Comparison of ENCODE assay signal across 18 cellular contexts in genomic region chr10:33214174-33214573, GRCh38.
DNase-seq lines count a peak whose midpoint lies in the region; ATAC-seq, FAIRE-seq and TF ChIP-seq lines count a peak whose summit lies in the region.
"Had no signal": no experiment of that assay in that cellular context is flagged by ENCODE, and none has a peak within 500 bp of the region (broad histone marks: within the 10 kb centered on the region; RNA-seq: fewer than 3 reads in every experiment).

No MANE protein-coding gene starts in this region.

- no peak for TF ChIP-seq EP300 in GM12878 (IDR thresholded peaks at IDR 0.05; ENCODE audit: borderline replicate concordance in 1 of 2, control insufficient read depth in 1 of 2, low read depth in 2 of 2, low read length in 2 of 2)

- intact Hi-C loops in GM12878 (cut with micrococcal nuclease; ENCODE audit: unreplicated experiment): no loop called here

- DNase-seq in activated CD8-positive, alpha-beta memory T cell treated with anti-CD3 and anti-CD28 coated beads, Interleukin-2, amount 10 ng/mL, durations not matched to agents 7 days and 5 days: no peak
- no peak for DNase-seq in activated CD8-positive, alpha-beta memory T cell treated with anti-CD3 and anti-CD28 coated beads, Interleukin-2, amount 50 U/mL, for 48 hours
- peak; percentile 40 for DNase-seq in ELR (ENCODE audit: low read depth)
- no peak for DNase-seq in GM12878 (ENCODE audit: low read depth, low spot score)
- no peak for DNase-seq in osteocyte (ENCODE audit: extremely low spot score, unreplicated experiment)
- no peak for DNase-seq in SKM-1 (lab: John Stamatoyannopoulos, UW; ENCODE audit: unreplicated experiment)
- DNase-seq in D341Med (ENCODE audit: low spot score): no peak
- DNase-seq: aorta, GDM1, kidney glomerular epithelial cell, mucosa of descending colon, NCI-H187, NCI-H510A treated with DMSO at 0.1 percent for 48 hours, small intestine had no signal

- TF ChIP-seq POLR2A in GM12878 (IDR thresholded peaks at IDR 0.05; ENCODE audit: low read depth, low read length): no peak

- no peaks in the 10 kb centered on the region for H3K36me3 Mint-ChIP-seq in activated CD8-positive, alpha-beta memory T cell treated with anti-CD3 and anti-CD28 coated beads, Interleukin-2, amount 10 ng/mL, durations not matched to agents 7 days and 5 days
- peaks cover 50% of the 10 kb centered on the region for H3K36me3 Mint-ChIP-seq in osteocyte (ENCODE audit: unreplicated experiment)

- no peak overlapping the region for H3K4me3 ChIP-seq in GM12878
- H3K4me3 ChIP-seq: esophagus muscularis mucosa, mucosa of descending colon had no signal

- H3K9me3 ChIP-seq in GM12878 (replicated peaks; ENCODE audit: control insufficient read depth, insufficient read depth, low read length): no peaks in the 10 kb centered on the region; the same call in 2 of the 3 replicates
- H3K9me3 ChIP-seq: esophagus muscularis mucosa, mucosa of descending colon had no signal

- no peak overlapping the region for H3K4me2 ChIP-seq in GM12878 (ENCODE audit: control insufficient read depth, insufficient read depth)

- no peaks in the 10 kb centered on the region for H3K36me3 ChIP-seq in GM12878 (ENCODE audit: control insufficient read depth in 2 of 2, insufficient read depth in 2 of 2, low read length in 1 of 2)

- H3K9me3 Mint-ChIP-seq in activated CD8-positive, alpha-beta memory T cell treated with anti-CD3 and anti-CD28 coated beads, Interleukin-2, amount 10 ng/mL, durations not matched to agents 7 days and 5 days (ENCODE audit: low read depth): no peaks in the 10 kb centered on the region
- H3K9me3 Mint-ChIP-seq in osteocyte (ENCODE audit: unreplicated experiment): no peaks in the 10 kb centered on the region
- H3K9me3 Mint-ChIP-seq: dendritic cell treated with granulocyte-macrophage colony-stimulating factor and Interleukin-4, amounts not matched to agents 40 ng/mL and 50 ng/mL, for 4 days had no signal

- RAD21 ChIA-PET in GM12878 (lab: Charles Lee; ENCODE audit: unreplicated experiment): no interaction called here

- H3K79me2 ChIP-seq in GM12878 (ENCODE audit: control insufficient read depth, insufficient read depth, low read length): no peaks in the 10 kb centered on the region
- H3K79me2 ChIP-seq: parathyroid adenoma had no signal

- TF ChIP-seq CTCF in GM12878 (IDR thresholded peaks at IDR 0.05 in 2 of 3, conservative IDR thresholded peaks at IDR 0.05 in 1 of 3; ENCODE audit: control insufficient read depth in 2 of 3, extremely low read depth in 1 of 3, insufficient read depth in 1 of 3, low read depth in 3 of 3, low read length in 3 of 3) (no peak), osteocyte (IDR thresholded peaks at IDR 0.05) (no peak)

- no peak overlapping the region for H3K9ac ChIP-seq in GM12878 (ENCODE audit: control insufficient read depth, insufficient read depth, low read length)
- H3K9ac ChIP-seq: parathyroid adenoma had no signal

- peak overlapping the region; percentile 20 for H3K27ac Mint-ChIP-seq in activated CD8-positive, alpha-beta memory T cell treated with anti-CD3 and anti-CD28 coated beads, Interleukin-2, amount 10 ng/mL, durations not matched to agents 7 days and 5 days
- peak overlapping the region; percentile 86 for H3K27ac Mint-ChIP-seq in osteocyte (ENCODE audit: unreplicated experiment)
- H3K27ac Mint-ChIP-seq: dendritic cell treated with granulocyte-macrophage colony-stimulating factor and Interleukin-4, amounts not matched to agents 40 ng/mL and 50 ng/mL, for 4 days had no signal

- SMC1A ChIA-PET in GM12878 (lab: Charles Lee; ENCODE audit: uncharacterized antibody, unreplicated experiment): no interaction called here

- H3K27me3 Mint-ChIP-seq in activated CD8-positive, alpha-beta memory T cell treated with anti-CD3 and anti-CD28 coated beads, Interleukin-2, amount 10 ng/mL, durations not matched to agents 7 days and 5 days: no peaks in the 10 kb centered on the region
- H3K27me3 Mint-ChIP-seq in osteocyte (ENCODE audit: unreplicated experiment): no peaks in the 10 kb centered on the region
- H3K27me3 Mint-ChIP-seq: dendritic cell treated with granulocyte-macrophage colony-stimulating factor and Interleukin-4, amounts not matched to agents 40 ng/mL and 50 ng/mL, for 4 days had no signal

- in situ Hi-C loops in GM12878 (cut with MboI): no loop called here

- peak; percentile 20 for ATAC-seq in activated CD8-positive, alpha-beta memory T cell treated with anti-CD3 and anti-CD28 coated beads, Interleukin-2, amount 10 ng/mL, durations not matched to agents 7 days and 5 days
- ATAC-seq in GM12878 (peak; percentile 68), HG03139 (IDR thresholded peaks at IDR 0.05; ENCODE audit: unreplicated experiment) (no peak)
- ATAC-seq: mucosa of descending colon had no signal

- no peaks in the 10 kb centered on the region for H3K27me3 ChIP-seq in GM12878 (replicated peaks in 1 of 2; ENCODE audit: control insufficient read depth in 2 of 2, insufficient read depth in 2 of 2, low read length in 1 of 2)
- H3K27me3 ChIP-seq: esophagus muscularis mucosa had no signal

- no peak overlapping the region for H3K4me3 Mint-ChIP-seq in activated CD8-positive, alpha-beta memory T cell treated with anti-CD3 and anti-CD28 coated beads, Interleukin-2, amount 10 ng/mL, durations not matched to agents 7 days and 5 days
- no peak overlapping the region for H3K4me3 Mint-ChIP-seq in osteocyte (ENCODE audit: unreplicated experiment)
- H3K4me3 Mint-ChIP-seq: dendritic cell treated with granulocyte-macrophage colony-stimulating factor and Interleukin-4, amounts not matched to agents 40 ng/mL and 50 ng/mL, for 4 days had no signal

- no peaks in the 10 kb centered on the region for H4K20me1 ChIP-seq in GM12878 (ENCODE audit: control insufficient read depth, insufficient read depth)

- CTCF ChIA-PET in activated CD8-positive, alpha-beta memory T cell treated with anti-CD3 and anti-CD28 coated beads, Interleukin-2, amount 10 ng/mL, durations not matched to agents 7 days and 5 days (lab: Charles Lee): no interaction called here
- CTCF ChIA-PET in GM12878 (lab: Yijun Ruan, JAX): no interaction called here

- no peaks in the 10 kb centered on the region for H3K4me1 ChIP-seq in GM12878 (ENCODE audit: control insufficient read depth, insufficient read depth, low read length)
- H3K4me1 ChIP-seq: parathyroid adenoma had no signal

- FAIRE-seq in GM12878 (lab: Jason Lieb, UNC): no peak
- FAIRE-seq: small intestine had no signal

- no peak overlapping the region for H2AFZ ChIP-seq in GM12878 (ENCODE audit: control insufficient read depth, low read depth, low read length)
- H2AFZ ChIP-seq: parathyroid adenoma had no signal

- BruUV-seq in GM12878 (replicated peaks; lab: Mats Ljungman, UMichigan): no TSS peak

- 28% methylated on average over 4 of the region's 4 CpGs for WGBS in GM12878 (ENCODE audit: insufficient coverage, insufficient replicate concordance, low lambda C conversion rate, missing lambda C conversion rate)

- no peak for TF ChIP-seq RAD21 in GM12878 (IDR thresholded peaks at IDR 0.05; ENCODE audit: insufficient read depth, low read depth, low read length)

- no peak overlapping the region for H3K27ac ChIP-seq in GM12878 (ENCODE audit: control insufficient read depth, insufficient read depth)
- H3K27ac ChIP-seq: parathyroid adenoma had no signal

- POLR2A ChIA-PET in GM12878 (lab: Charles Lee): no interaction called here

- H3K4me1 Mint-ChIP-seq in activated CD8-positive, alpha-beta memory T cell treated with anti-CD3 and anti-CD28 coated beads, Interleukin-2, amount 10 ng/mL, durations not matched to agents 7 days and 5 days: peaks cover 13% of the 10 kb centered on the region
- H3K4me1 Mint-ChIP-seq in osteocyte (ENCODE audit: unreplicated experiment): peaks cover 65% of the 10 kb centered on the region

TF ChIP-seq in GM12878, 131 proteins besides CTCF, POLR2A, EP300 and RAD21 (continues in another document):
- TF ChIP-seq KAT2A (conservative IDR thresholded peaks at IDR 0.05; ENCODE audit: control insufficient read depth, low read depth, low read length) (no peak), ZNF687 (IDR thresholded peaks at IDR 0.05) (0 out of 2 replicates have a peak, but pooled peaks have one; percentile 16), MTA2 (IDR thresholded peaks at IDR 0.05; ENCODE audit: low read depth) (0 out of 2 replicates have a peak, but pooled peaks have one; percentile 23)
